Comparison of ENCODE assay signal across 10 cellular contexts in genomic region chr1:192516776-192517297, GRCh38. TPM values are rescaled to one million over a fixed set of nuclear protein-coding genes. Genes with fewer than 3 reads are reported as not detected.
A peak's percentile ranks its signal among the peaks of the same experiment; 100 is the strongest.
DNase-seq lines count a peak whose midpoint lies in the region; ATAC-seq and TF ChIP-seq lines count a peak whose summit lies in the region.
"Had no signal": no experiment of that assay in that cellular context is flagged by ENCODE, and none has a peak within 500 bp of the region (broad histone marks: within the 10 kb centered on the region; RNA-seq: fewer than 3 reads in every experiment).

No MANE protein-coding gene starts in this region.

- no peaks in the 10 kb centered on the region for H3K27me3 Mint-ChIP-seq in activated T-cell treated with anti-CD3 and anti-CD28 coated beads, Interleukin-2, amount 50 U/mL, for 72 hours (ENCODE audit: low read depth)
- H3K27me3 Mint-ChIP-seq in memory B cell = peaks cover 8% of the 10 kb centered on the region

- TF ChIP-seq CTCF in thoracic aorta (IDR thresholded peaks at IDR 0.05) = no peak
- TF ChIP-seq CTCF in vagina (IDR thresholded peaks at IDR 0.05) = no peak

- H3K4me1 Mint-ChIP-seq in activated T-cell treated with anti-CD3 and anti-CD28 coated beads, Interleukin-2, amount 50 U/mL, for 72 hours (ENCODE audit: low read depth) = peaks cover 54% of the 10 kb centered on the region
- H3K4me1 Mint-ChIP-seq in memory B cell = peaks cover 22% of the 10 kb centered on the region

- ATAC-seq in GM18511 (IDR thresholded peaks at IDR 0.05; ENCODE audit: unreplicated experiment) = peak; percentile 97
- ATAC-seq in HG02678 (IDR thresholded peaks at IDR 0.05; ENCODE audit: unreplicated experiment) = peak; percentile 96
- peak; percentile 99 for ATAC-seq in activated T-cell treated with anti-CD3 and anti-CD28 coated beads, Interleukin-2, amount 50 U/mL, for 72 hours (replicated peaks in 1 of 2)
- peak; percentile 99 for ATAC-seq in memory B cell (ENCODE audit: low read depth)
- ATAC-seq in thoracic aorta (ENCODE audit: insufficient number of reproducible peaks, low FRiP score, low read depth) = peak; percentile 30

- H3K4me1 ChIP-seq in thoracic aorta (ENCODE audit: control insufficient read depth in 1 of 2, low read depth in 2 of 2) = peaks cover 27 to 32% of the 10 kb centered on the region in 2 donors
- H3K4me1 ChIP-seq in vagina = no peaks in the 10 kb centered on the region
- H3K4me1 ChIP-seq: SJSA1 had no signal

- H3K27ac Mint-ChIP-seq in activated T-cell treated with anti-CD3 and anti-CD28 coated beads, Interleukin-2, amount 50 U/mL, for 72 hours = peak overlapping the region; percentile 97
- H3K27ac Mint-ChIP-seq in memory B cell = peak overlapping the region; percentile 93

- H3K36me3 ChIP-seq in thoracic aorta = no peaks in the 10 kb centered on the region
- H3K36me3 ChIP-seq in vagina = no peaks in the 10 kb centered on the region
- H3K36me3 ChIP-seq: SJSA1 had no signal

- H3K27me3 ChIP-seq in thoracic aorta (replicated peaks; ENCODE audit: insufficient read depth) (no peaks in the 10 kb centered on the region), vagina (no peaks in the 10 kb centered on the region)
- H3K27me3 ChIP-seq: SJSA1 had no signal

- H3K27ac ChIP-seq in thoracic aorta (no peak overlapping the region), vagina (no peak overlapping the region)
- H3K27ac ChIP-seq: SJSA1 had no signal

- H3K4me3 ChIP-seq in thoracic aorta (no peak overlapping the region), vagina (no peak overlapping the region)
- H3K4me3 ChIP-seq: SJSA1 had no signal

- DNase-seq in NCI-H82 treated with DMSO at 0.1 percent for 48 hours (lab: John Stamatoyannopoulos, UW; ENCODE audit: unreplicated experiment) = peak; percentile 92
- peak; percentile 63 to 68 for DNase-seq in activated T-cell treated with anti-CD3 and anti-CD28 coated beads, Interleukin-2, amount 50 U/mL, for 72 hours
- peak; percentile 30 to 62 for DNase-seq in memory B cell (ENCODE audit: low spot score in 2 of 2)
- DNase-seq in thoracic aorta (ENCODE audit: low spot score) = no peak
- DNase-seq in NCI-H510A (lab: John Stamatoyannopoulos, UW) = no peak
- no peak for DNase-seq in vagina (ENCODE audit: extremely low spot score in 2 of 2)

- intact Hi-C loops in vagina (cut with DNase I) = no loop called here

- H3K36me3 Mint-ChIP-seq in activated T-cell treated with anti-CD3 and anti-CD28 coated beads, Interleukin-2, amount 50 U/mL, for 72 hours (ENCODE audit: insufficient read depth in 2 of 2) = no peaks in the 10 kb centered on the region
- H3K36me3 Mint-ChIP-seq in memory B cell = no peaks in the 10 kb centered on the region

- H3K4me3 Mint-ChIP-seq in activated T-cell treated with anti-CD3 and anti-CD28 coated beads, Interleukin-2, amount 50 U/mL, for 72 hours = peak overlapping the region; percentile 72 to 92
- peak overlapping the region; percentile 74 for H3K4me3 Mint-ChIP-seq in memory B cell
- H3K4me3 Mint-ChIP-seq: neural crest cell had no signal

- H3K9me3 Mint-ChIP-seq in activated T-cell treated with anti-CD3 and anti-CD28 coated beads, Interleukin-2, amount 50 U/mL, for 72 hours = no peaks in the 10 kb centered on the region
- no peaks in the 10 kb centered on the region for H3K9me3 Mint-ChIP-seq in memory B cell
- H3K9me3 Mint-ChIP-seq: neural crest cell had no signal

- no peaks in the 10 kb centered on the region for H3K9me3 ChIP-seq in thoracic aorta
- H3K9me3 ChIP-seq in vagina = no peaks in the 10 kb centered on the region
- H3K9me3 ChIP-seq: SJSA1 had no signal

- TF ChIP-seq POLR2A in vagina (IDR thresholded peaks at IDR 0.05) = no peak

RNA-seq across cellular contexts. Expression of gene RGS1, which starts 58.7 kb away (rescaled TPM):
- total RNA-seq in activated T-cell treated with anti-CD3 and anti-CD28 coated beads, Interleukin-2, amount 50 U/mL, for 72 hours = 10 to 100 TPM; 25.8 to 30.7 TPM
- 100 to 1,000 TPM in 1 of 2 donors, 10 to 100 TPM in 1; 54.0 to 127 TPM for total RNA-seq in thoracic aorta
- total RNA-seq in vagina = 145 TPM
- total RNA-seq: neural crest cell, SJSA1 had no signal

Comparison
In these comparisons a context has a peak if more than half of its experiments do, and no peak if none do; other contexts are left out.
1. ATAC-seq: peak in every context shown above with its lines; median percentile 99 in activated T-cell treated with anti-CD3 and anti-CD28 coated beads, Interleukin-2, amount 50 U/mL, for 72 hours; 99 in memory B cell; 97 in GM18511; 96 in HG02678; 30 in thoracic aorta.
2. DNase-seq: peak in NCI-H82 treated with DMSO at 0.1 percent for 48 hours (single experiment), activated T-cell treated with anti-CD3 and anti-CD28 coated beads, Interleukin-2, amount 50 U/mL, for 72 hours (2 of 2) and memory B cell (2 of 2); none in thoracic aorta (single experiment), NCI-H510A (single experiment) and vagina (0 of 2).